ENCODE assay signal across 8 cellular contexts in genomic region chr2:39837856-39838453, GRCh38. TPM values are rescaled to one million over a fixed set of nuclear protein-coding genes. Genes with fewer than 3 reads are reported as not detected.
DNase-seq lines count a peak whose midpoint lies in the region; ATAC-seq and TF ChIP-seq lines count a peak whose summit lies in the region.

No MANE protein-coding gene starts in this region.

- H3K27me3 ChIP-seq in heart left ventricle (no peaks in the 10 kb centered on the region), KMS-11 (ENCODE audit: insufficient read depth, low read depth) (no peaks in the 10 kb centered on the region), kidney epithelial cell (ENCODE audit: control insufficient read depth, insufficient read depth, low read length) (no peaks in the 10 kb centered on the region)

- H3K4me2 ChIP-seq in KMS-11 = no peak overlapping the region

- TF ChIP-seq CTCF in heart left ventricle (IDR thresholded peaks at IDR 0.05) (peak; percentile 48 to 73 (median 65)), KMS-11 (conservative IDR thresholded peaks at IDR 0.05; ENCODE audit: low read depth, low read length) (peak; percentile 93), VCaP (conservative IDR thresholded peaks at IDR 0.05) (peak; percentile 83), kidney epithelial cell (IDR thresholded peaks at IDR 0.05; ENCODE audit: insufficient read depth, low read length, poor library complexity, severe bottlenecking) (peak; percentile 72)

- intact Hi-C loops in heart left ventricle (cut with DNase I) (no loop called here), left cardiac atrium (cut with DNase I) (no loop called here)

- no peak overlapping the region for H3K27ac ChIP-seq in heart left ventricle
- H3K27ac ChIP-seq in KMS-11 = no peak overlapping the region
- H3K27ac ChIP-seq in VCaP = no peak overlapping the region

- peak in 2 of 4 donors; percentile 29 to 51 for ATAC-seq in heart left ventricle
- no peak for ATAC-seq in left cardiac atrium

- no peaks in the 10 kb centered on the region for H3K4me1 ChIP-seq in heart left ventricle
- H3K4me1 ChIP-seq in KMS-11 (ENCODE audit: low read depth, poor library complexity, severe bottlenecking) = no peaks in the 10 kb centered on the region

- no peak overlapping the region for H2AFZ ChIP-seq in KMS-11 (ENCODE audit: low read depth)

- peaks cover 0 to 24% (median 9%) of the 10 kb centered on the region in 12 donors for H3K9me3 ChIP-seq in heart left ventricle

- DNase-seq in heart left ventricle = no peak
- DNase-seq in left cardiac atrium = no peak
- peak; percentile 46 for DNase-seq in H4 (ENCODE audit: low spot score)
- no peak for DNase-seq in kidney epithelial cell (ENCODE audit: low read depth)
- no peak for DNase-seq in NCI-H1048 (lab: John Stamatoyannopoulos, UW)
- no peak for DNase-seq in GOT3 (lab: John Stamatoyannopoulos, UW)

- no peak overlapping the region for H3K9ac ChIP-seq in KMS-11

- H4K20me1 ChIP-seq in KMS-11 (ENCODE audit: insufficient read depth) = no peaks in the 10 kb centered on the region

- no peak overlapping the region for H3K4me3 ChIP-seq in heart left ventricle
- no peak overlapping the region for H3K4me3 ChIP-seq in KMS-11 (IDR thresholded peaks at IDR 0.05; ENCODE audit: insufficient read depth, low read depth, low read length)
- H3K4me3 ChIP-seq in kidney epithelial cell (ENCODE audit: low read depth, low read length) = no peak overlapping the region

- no peak for TF ChIP-seq POLR2A in heart left ventricle (IDR thresholded peaks at IDR 0.05)

- H3K36me3 ChIP-seq in heart left ventricle = no peaks in the 10 kb centered on the region
- H3K36me3 ChIP-seq in KMS-11 (ENCODE audit: insufficient read depth) = no peaks in the 10 kb centered on the region
- H3K36me3 ChIP-seq in kidney epithelial cell (ENCODE audit: control insufficient read depth, insufficient read depth, low read length) = no peaks in the 10 kb centered on the region

- no peaks in the 10 kb centered on the region for H3K79me2 ChIP-seq in KMS-11 (ENCODE audit: insufficient read depth, low read depth)

- 37 to 43% (median 38%) methylated on average over 6 of the region's 6 CpGs for WGBS in heart left ventricle, 4 donors

RNA-seq across cellular contexts. Expression of gene THUMPD2, which starts 58.9 kb away (rescaled TPM):
- total RNA-seq in heart left ventricle = 1 to 10 TPM; 3.6 to 6.2 (median 5.3) TPM
- polyA plus RNA-seq in heart left ventricle = 1 to 10 TPM; 5.2 to 5.9 TPM
- total RNA-seq in left cardiac atrium = 1 to 10 TPM; 8.5 to 8.7 TPM
- 6.3 and 9.6 TPM in 2 replicates for total RNA-seq in H4 (2014; rRNA removed; shearing (Covaris generic))
- total RNA-seq in kidney epithelial cell = 6.6 and 11.5 TPM in 2 replicates
